12 cellular contexts compared by ENCODE assay signal in the genomic region with DNA sequence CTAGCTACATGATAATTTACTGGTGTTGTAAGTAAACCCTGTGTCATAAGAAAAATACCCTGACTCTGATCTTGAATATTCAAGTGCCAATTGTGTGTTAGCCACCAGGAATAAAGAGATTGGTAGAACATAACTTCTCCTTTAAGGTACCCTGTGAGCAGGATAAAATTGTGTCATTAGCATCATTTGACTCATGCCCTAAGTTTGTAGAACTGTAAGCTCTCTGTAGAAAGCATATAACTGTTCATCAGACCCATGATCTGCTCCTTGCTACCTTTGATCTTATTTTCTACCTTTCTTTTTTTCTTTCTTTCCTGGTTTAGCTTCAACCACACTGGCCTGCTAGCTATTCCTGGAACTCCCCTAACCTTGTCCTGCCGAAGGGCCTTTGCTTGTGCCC. TPM values are rescaled to one million over a fixed set of nuclear protein-coding genes. Genes with fewer than 3 reads are reported as not detected.
DNase-seq lines count a peak whose midpoint lies in the region; TF ChIP-seq lines count a peak whose summit lies in the region.
"Had no signal": no experiment of that assay in that cellular context is flagged by ENCODE, and none has a peak within 500 bp of the region (broad histone marks: within the 10 kb centered on the region; RNA-seq: fewer than 3 reads in every experiment).

No MANE protein-coding gene starts in this region.

- no peak overlapping the region for H3K4me3 ChIP-seq in Karpas-422 (ENCODE audit: low read length)
- H3K4me3 ChIP-seq in endodermal cell (ENCODE audit: low read length) = no peak overlapping the region
- H3K4me3 ChIP-seq in smooth muscle cell = no peak overlapping the region
- no peak overlapping the region for H3K4me3 ChIP-seq in vagina

- H3K36me3 ChIP-seq in Karpas-422 (ENCODE audit: insufficient read depth, low read length) = peaks cover 89% of the 10 kb centered on the region
- peaks cover 99% of the 10 kb centered on the region for H3K36me3 ChIP-seq in endodermal cell (ENCODE audit: control insufficient read depth, insufficient read depth, low read length)
- H3K36me3 ChIP-seq in smooth muscle cell (ENCODE audit: low read depth) = peaks cover 31% of the 10 kb centered on the region
- H3K36me3 ChIP-seq in vagina = peaks cover 0 to 67% of the 10 kb centered on the region in 2 donors

- 90% methylated on average over 1 of the region's 1 CpG; no CpG with 5 or more reads in 1 of the 2 experiments for WGBS in endodermal cell (ENCODE audit: insufficient coverage in 1 of 2, insufficient read length in 1 of 2), 2 experiments
- WGBS in smooth muscle cell (ENCODE audit: low lambda C conversion rate) = 94% methylated on average over 1 of the region's 1 CpG

- H3K27ac ChIP-seq in Karpas-422 (ENCODE audit: low read length) = peak overlapping the region; percentile 73
- H3K27ac ChIP-seq in endodermal cell (ENCODE audit: low read depth, low read length) = no peak overlapping the region
- H3K27ac ChIP-seq in smooth muscle cell (ENCODE audit: low read depth) = peak overlapping the region; percentile 74
- no peak overlapping the region for H3K27ac ChIP-seq in vagina

- H4K20me1 ChIP-seq in Karpas-422 (ENCODE audit: insufficient read depth, low read depth, low read length) (no peaks in the 10 kb centered on the region), smooth muscle cell (ENCODE audit: low read depth) (peaks cover 82% of the 10 kb centered on the region)

- TF ChIP-seq CTCF in endodermal cell (conservative IDR thresholded peaks at IDR 0.05) = no peak
- TF ChIP-seq CTCF in smooth muscle cell (IDR thresholded peaks at IDR 0.05; ENCODE audit: borderline replicate concordance, insufficient read depth, poor library complexity, severe bottlenecking) = no peak
- TF ChIP-seq CTCF in vagina (IDR thresholded peaks at IDR 0.05) = no peak

- no peaks in the 10 kb centered on the region for H3K27me3 Mint-ChIP-seq in activated CD4-positive, alpha-beta T cell treated with anti-CD3 and anti-CD28 coated beads, Interleukin-2, amount 10 ng/mL, durations not matched to agents 7 days and 5 days
- no peaks in the 10 kb centered on the region for H3K27me3 Mint-ChIP-seq in endodermal cell (ENCODE audit: insufficient read depth)

- CTCF ChIA-PET in activated CD4-positive, alpha-beta T cell treated with anti-CD3 and anti-CD28 coated beads, Interleukin-2, amount 10 ng/mL, durations not matched to agents 7 days and 5 days (lab: Charles Lee) = interaction anchor here (0.5 to 1.7 kb wide), 5 partner anchors 11 to 189 kb away, joined by 3 to 5 read pairs (median 4); no protein-coding TSS in a partner anchor

- H3K4me1 ChIP-seq in Karpas-422 (ENCODE audit: low read length) = peaks cover 90% of the 10 kb centered on the region
- H3K4me1 ChIP-seq in endodermal cell (ENCODE audit: control insufficient read depth, insufficient read depth, low read length) = no peaks in the 10 kb centered on the region
- peaks cover 7% of the 10 kb centered on the region for H3K4me1 ChIP-seq in smooth muscle cell (ENCODE audit: low read depth)
- H3K4me1 ChIP-seq in vagina = peaks cover 13% of the 10 kb centered on the region

- DNase-seq in activated CD4-positive, alpha-beta T cell treated with anti-CD3 and anti-CD28 coated beads, Interleukin-2, amount 10 ng/mL, durations not matched to agents 7 days and 5 days = no peak
- no peak for DNase-seq in activated CD4-positive, alpha-beta T cell treated with anti-CD3 and anti-CD28 coated beads, Interleukin-2, amount 50 U/mL, for 48 hours
- no peak for DNase-seq in Karpas-422
- no peak for DNase-seq in endodermal cell
- no peak for DNase-seq in smooth muscle cell (lab: John Stamatoyannopoulos, UW; ENCODE audit: unreplicated experiment)
- DNase-seq in stimulated activated CD4-positive, alpha-beta T cell treated with anti-CD3 and anti-CD28 coated beads, Interleukin-1b, Interleukin-23, amount 100 ng/mL, for 48 hours = no peak
- no peak for DNase-seq in activated CD4-positive, CD25-positive, alpha-beta regulatory T cell (lab: John Stamatoyannopoulos, UW)
- DNase-seq in vagina (ENCODE audit: extremely low spot score in 2 of 2) = no peak
- DNase-seq: H9, NCI-H2029 treated with DMSO at 0.1 percent for 48 hours, NCI-H748 treated with DMSO at 0.1 percent for 48 hours had no signal

- H3K9me3 Mint-ChIP-seq in activated CD4-positive, alpha-beta T cell treated with anti-CD3 and anti-CD28 coated beads, Interleukin-2, amount 10 ng/mL, durations not matched to agents 7 days and 5 days = no peaks in the 10 kb centered on the region
- H3K9me3 Mint-ChIP-seq in endodermal cell = no peaks in the 10 kb centered on the region
- H3K9me3 Mint-ChIP-seq: H9, neural crest cell had no signal

- H2AFZ ChIP-seq in Karpas-422 (ENCODE audit: low read length) (no peak overlapping the region), smooth muscle cell (ENCODE audit: low read depth) (no peak overlapping the region)

- peaks cover 25% of the 10 kb centered on the region for H3F3A ChIP-seq in smooth muscle cell (ENCODE audit: low read depth)

- peaks cover 24% of the 10 kb centered on the region for H3K4me1 Mint-ChIP-seq in activated CD4-positive, alpha-beta T cell treated with anti-CD3 and anti-CD28 coated beads, Interleukin-2, amount 10 ng/mL, durations not matched to agents 7 days and 5 days
- H3K4me1 Mint-ChIP-seq in endodermal cell = no peaks in the 10 kb centered on the region
- H3K4me1 Mint-ChIP-seq: H9, neural crest cell had no signal

- H3K4me2 ChIP-seq in Karpas-422 (ENCODE audit: low read depth, low read length, poor library complexity, severe bottlenecking) (no peak overlapping the region), smooth muscle cell (no peak overlapping the region)

- H3K27me3 ChIP-seq in Karpas-422 (ENCODE audit: low read length) (no peaks in the 10 kb centered on the region), endodermal cell (ENCODE audit: control insufficient read depth, insufficient read depth, low read length, poor library complexity, severe bottlenecking) (no peaks in the 10 kb centered on the region), smooth muscle cell (ENCODE audit: low read depth) (no peaks in the 10 kb centered on the region), vagina (no peaks in the 10 kb centered on the region)

- intact Hi-C loops in vagina (cut with DNase I) = no loop called here

- no peaks in the 10 kb centered on the region for H3K9me2 ChIP-seq in Karpas-422 (replicated peaks; ENCODE audit: insufficient read depth, low read length)

- H3K4me3 Mint-ChIP-seq in activated CD4-positive, alpha-beta T cell treated with anti-CD3 and anti-CD28 coated beads, Interleukin-2, amount 10 ng/mL, durations not matched to agents 7 days and 5 days = no peak overlapping the region
- no peak overlapping the region for H3K4me3 Mint-ChIP-seq in endodermal cell
- H3K4me3 Mint-ChIP-seq: H9, neural crest cell had no signal

- POLR2A ChIA-PET in activated CD4-positive, alpha-beta T cell treated with anti-CD3 and anti-CD28 coated beads, Interleukin-2, amount 10 ng/mL, durations not matched to agents 7 days and 5 days (lab: Charles Lee) = no interaction called here

- H3K36me3 Mint-ChIP-seq in activated CD4-positive, alpha-beta T cell treated with anti-CD3 and anti-CD28 coated beads, Interleukin-2, amount 10 ng/mL, durations not matched to agents 7 days and 5 days (ENCODE audit: low read depth) = peaks cover 41% of the 10 kb centered on the region
- peaks cover 62% of the 10 kb centered on the region for H3K36me3 Mint-ChIP-seq in endodermal cell (ENCODE audit: low read depth)

- H3K79me2 ChIP-seq in Karpas-422 (ENCODE audit: low read length) (peaks cover 90% of the 10 kb centered on the region), smooth muscle cell (ENCODE audit: low read depth) (peaks cover 75% of the 10 kb centered on the region)

- H3K9ac ChIP-seq in Karpas-422 (ENCODE audit: low read length) = no peak overlapping the region
- H3K9ac ChIP-seq in endodermal cell (ENCODE audit: extremely low read depth, low read length, poor library complexity, severe bottlenecking) = no peak overlapping the region
- no peak overlapping the region for H3K9ac ChIP-seq in smooth muscle cell (ENCODE audit: low read depth)

- H3K27ac Mint-ChIP-seq in activated CD4-positive, alpha-beta T cell treated with anti-CD3 and anti-CD28 coated beads, Interleukin-2, amount 10 ng/mL, durations not matched to agents 7 days and 5 days = peak overlapping the region; percentile 43
- peak overlapping the region; percentile 82 for H3K27ac Mint-ChIP-seq in endodermal cell

- no peak for TF ChIP-seq POLR2A in vagina (IDR thresholded peaks at IDR 0.05)

- no peaks in the 10 kb centered on the region for H3K9me3 ChIP-seq in Karpas-422 (ENCODE audit: low read length)
- no peaks in the 10 kb centered on the region for H3K9me3 ChIP-seq in endodermal cell (ENCODE audit: control insufficient read depth, low read length)
- no peaks in the 10 kb centered on the region for H3K9me3 ChIP-seq in smooth muscle cell (replicated peaks; ENCODE audit: low read depth)
- H3K9me3 ChIP-seq in vagina = no peaks in the 10 kb centered on the region

RNA-seq across cellular contexts. Expression of a gene that starts 35.8 kb away (rescaled TPM):
- total RNA-seq in activated CD4-positive, alpha-beta T cell treated with anti-CD3 and anti-CD28 coated beads, Interleukin-2, amount 10 ng/mL, durations not matched to agents 7 days and 5 days = 10 to 100 TPM; 20.5 to 22.9 TPM
- total RNA-seq in Karpas-422 (2014; rRNA removed; shearing (Covaris generic); ENCODE audit: low replicate concordance) = 48.0 and 51.6 TPM in 2 replicates
- total RNA-seq in endodermal cell (10 to 100 TPM; 21.6 to 23.6 TPM), smooth muscle cell (11.4 and 28.2 TPM in 2 replicates), vagina (43.0 TPM)
- polyA plus RNA-seq in endodermal cell (2013, experiment 1 of 2) = 27.0 TPM
- polyA plus RNA-seq in endodermal cell (2013, experiment 2 of 2) = 21.5 TPM
- 26.2 and 27.5 TPM in 2 replicates for polyA plus RNA-seq in smooth muscle cell

RNA-seq across cellular contexts. Expression of a gene that starts 36.1 kb away (rescaled TPM):
- total RNA-seq in activated CD4-positive, alpha-beta T cell treated with anti-CD3 and anti-CD28 coated beads, Interleukin-2, amount 10 ng/mL, durations not matched to agents 7 days and 5 days = 100 to 1,000 TPM; 194 to 213 TPM
- total RNA-seq in Karpas-422 (2014; rRNA removed; shearing (Covaris generic); ENCODE audit: low replicate concordance) = 34.3 and 69.4 TPM in 2 replicates
- 10 to 100 TPM; 67.9 to 69.9 TPM for total RNA-seq in endodermal cell
- 64.7 TPM for polyA plus RNA-seq in endodermal cell (2013, experiment 1 of 2)
- 62.2 TPM for polyA plus RNA-seq in endodermal cell (2013, experiment 2 of 2)
- 514 and 545 TPM in 2 replicates for total RNA-seq in smooth muscle cell
- 102 and 116 TPM in 2 replicates for polyA plus RNA-seq in smooth muscle cell
- total RNA-seq in vagina = 380 TPM

RNA-seq across cellular contexts. Expression of a gene that starts 51.7 kb away (rescaled TPM):
- 100 to 1,000 TPM; 135 to 140 TPM for total RNA-seq in activated CD4-positive, alpha-beta T cell treated with anti-CD3 and anti-CD28 coated beads, Interleukin-2, amount 10 ng/mL, durations not matched to agents 7 days and 5 days
- 85.0 and 162 TPM in 2 replicates for total RNA-seq in Karpas-422 (2014; rRNA removed; shearing (Covaris generic); ENCODE audit: low replicate concordance)
- total RNA-seq in endodermal cell (100 to 1,000 TPM; 342 to 393 TPM), smooth muscle cell (362 and 378 TPM in 2 replicates), vagina (113 TPM)
- 181 TPM for polyA plus RNA-seq in endodermal cell (2013, experiment 1 of 2)
- polyA plus RNA-seq in endodermal cell (2013, experiment 2 of 2) = 173 TPM
- 102 and 114 TPM in 2 replicates for polyA plus RNA-seq in smooth muscle cell

Comparison
In these comparisons a context has a peak if more than half of its experiments do, and no peak if none do; other contexts are left out.
1. H3K27ac ChIP-seq: peak in Karpas-422 (single experiment) and smooth muscle cell (single experiment); none in endodermal cell (single experiment) and vagina (single experiment).